8 cellular contexts compared by ENCODE assay signal in the genomic region with DNA sequence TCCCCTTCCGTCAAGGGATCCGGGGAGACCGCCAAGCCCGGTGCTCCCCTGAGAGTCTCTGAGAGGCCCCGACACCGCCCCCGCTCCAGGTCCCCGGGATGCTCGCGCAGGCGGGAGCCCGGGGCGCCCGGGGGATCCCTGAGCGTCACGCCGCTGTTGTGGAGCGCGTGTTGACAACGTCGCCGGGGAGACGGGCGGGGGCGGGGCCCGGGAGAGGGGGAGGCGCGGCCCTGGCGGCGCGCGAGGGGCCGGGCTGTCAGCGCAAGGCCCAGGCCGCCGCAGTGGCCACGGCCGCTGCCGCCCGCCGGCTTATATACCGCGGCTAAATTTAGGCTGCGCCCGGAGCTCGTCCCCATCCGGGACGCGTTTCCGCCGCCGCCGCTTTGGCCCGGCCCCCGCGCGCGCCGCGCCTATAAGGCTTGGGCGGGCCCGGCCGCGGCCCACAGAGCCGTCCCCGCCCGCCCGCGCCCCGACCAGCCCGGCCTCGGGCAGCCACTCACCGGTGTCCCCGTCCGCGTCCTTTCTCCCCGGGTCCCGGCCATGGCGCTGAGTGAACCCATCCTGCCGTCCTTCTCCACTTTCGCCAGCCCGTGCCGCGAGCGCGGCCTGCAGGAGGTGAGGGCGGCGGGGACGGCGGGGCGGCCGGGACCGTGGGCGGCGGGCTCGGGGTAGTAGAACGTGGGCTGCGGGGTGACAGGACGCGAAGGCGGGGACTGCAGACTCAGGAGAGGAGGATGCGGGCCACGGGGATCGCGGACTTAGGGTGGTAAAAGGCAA. TPM values are rescaled to one million over a fixed set of nuclear protein-coding genes. Genes with fewer than 3 reads are reported as not detected.
DNase-seq lines count a peak whose midpoint lies in the region; ATAC-seq and TF ChIP-seq lines count a peak whose summit lies in the region.

KLF2 (plus strand) TSS at position 443 of the 777 bp plus-strand sequence; CDS start at position 541, 98 bp downstream.

- no peaks in the 10 kb centered on the region for H3K79me2 ChIP-seq in DOHH2 (ENCODE audit: control insufficient read depth, low read length)

- H3K18ac ChIP-seq in IMR-90 (ENCODE audit: low read depth, low read length): peak within 1 kb of the TSS; percentile 78; the same call in 1 of the 2 replicates

- peak within 1 kb of the TSS; percentile 95 for H2AK9ac ChIP-seq in IMR-90 (replicated peaks; ENCODE audit: low read depth, low read length, poor library complexity)

- no peak within 1 kb of the TSS for H3K56ac ChIP-seq in IMR-90 (ENCODE audit: extremely low read depth, insufficient read depth, low read length)

- no peak within 1 kb of the TSS; the same call in 1 of the 2 replicates for H2BK120ac ChIP-seq in IMR-90 (ENCODE audit: low read depth, low read length)

- BruUV-seq in IMR-90 (replicated peaks; lab: Mats Ljungman, UMichigan): no TSS peak

- peaks cover 20% of the 10 kb centered on the region for H3F3A ChIP-seq in DOHH2 (ENCODE audit: control insufficient read depth, insufficient read depth)

- peak within 1 kb of the TSS; percentile 43; the same call in 1 of the 2 replicates for H2AK5ac ChIP-seq in IMR-90 (ENCODE audit: low read depth, low read length)

- H2BK15ac ChIP-seq in IMR-90 (ENCODE audit: low read depth, low read length): no peak within 1 kb of the TSS; the same call in 2 of the 3 replicates

- no peak within 1 kb of the TSS for H3K27ac Mint-ChIP-seq in progenitor cell of endocrine pancreas
- no peak within 1 kb of the TSS for H3K27ac Mint-ChIP-seq in type B pancreatic cell

- intact Hi-C loops in IMR-90 (cut with micrococcal nuclease) (loop anchor here (1.0 kb wide), 2 partner anchors 8 to 31 kb away; no protein-coding TSS in a partner anchor), left cardiac atrium (cut with DNase I) (loop anchor here (5.0 kb wide), 3 partner anchors 37 to 77 kb away; no protein-coding TSS in a partner anchor)

- H3K9me3 ChIP-seq in DOHH2 (ENCODE audit: control insufficient read depth, insufficient read depth, low read length) (no peaks in the 10 kb centered on the region), IMR-90 (ENCODE audit: control insufficient read depth, insufficient read depth, low read length) (no peaks in the 10 kb centered on the region), adipocyte (ENCODE audit: control insufficient read depth, low read length) (no peaks in the 10 kb centered on the region)

- H4K91ac ChIP-seq in IMR-90 (ENCODE audit: insufficient read depth, low read depth, low read length): peak within 1 kb of the TSS; percentile 71; the same call in 1 of the 2 replicates

- in situ Hi-C loops in IMR-90 (cut with MboI; ENCODE audit: low sequenced_read_pairs): loop anchor here (5.0 kb wide), 1 partner anchor 77 kb away; no protein-coding TSS in a partner anchor

- H3K79me1 ChIP-seq in IMR-90 (ENCODE audit: low read depth in 1 of 2, low read length in 2 of 2): peaks cover 2 to 35% of the 10 kb centered on the region in 2 experiments; a peak in 3 of 4 replicates

- TF ChIP-seq RAD21 in IMR-90 (IDR thresholded peaks at IDR 0.05; ENCODE audit: low read length): no peak

- peak within 1 kb of the TSS; percentile 87 for H3K4me2 ChIP-seq in DOHH2 (ENCODE audit: low read length)
- H3K4me2 ChIP-seq in IMR-90 (ENCODE audit: low read depth, low read length): peak within 1 kb of the TSS; percentile 82

- peak within 1 kb of the TSS; percentile 89 for H2AFZ ChIP-seq in IMR-90 (replicated peaks; ENCODE audit: low read length, poor library complexity)

- H3K4me3 ChIP-seq in DOHH2 (ENCODE audit: low read length) (peak within 1 kb of the TSS; percentile 77), IMR-90 (ENCODE audit: insufficient read depth, low read depth, low read length) (peak within 1 kb of the TSS; percentile 96), adipocyte (ENCODE audit: low read length) (peak within 1 kb of the TSS; percentile 80)

- H3K4me1 Mint-ChIP-seq in progenitor cell of endocrine pancreas (ENCODE audit: low read depth) (peaks cover 7% of the 10 kb centered on the region), type B pancreatic cell (ENCODE audit: unreplicated experiment) (no peaks in the 10 kb centered on the region)

- H3K27me3 Mint-ChIP-seq in progenitor cell of endocrine pancreas (peaks cover 65% of the 10 kb centered on the region), type B pancreatic cell (peaks cover 76% of the 10 kb centered on the region)

- H3K9me2 ChIP-seq in DOHH2 (replicated peaks; ENCODE audit: control insufficient read depth, low read length): no peaks in the 10 kb centered on the region

- TF ChIP-seq CTCF in DOHH2 (IDR thresholded peaks at IDR 0.05; ENCODE audit: low read depth, low read length, poor library complexity, severe bottlenecking) (no peak), IMR-90 (conservative IDR thresholded peaks at IDR 0.05; ENCODE audit: low read depth, low read length) (no peak), progenitor cell of endocrine pancreas (IDR thresholded peaks at IDR 0.05; ENCODE audit: unreplicated experiment) (no peak), type B pancreatic cell (conservative IDR thresholded peaks at IDR 0.05) (no peak)

- H4K20me1 ChIP-seq in DOHH2 (ENCODE audit: control insufficient read depth, insufficient read depth, low read depth, low read length) (no peaks in the 10 kb centered on the region), IMR-90 (ENCODE audit: insufficient read depth, low read length) (peaks cover 42% of the 10 kb centered on the region)

- peaks cover 62% of the 10 kb centered on the region for H3K4me1 ChIP-seq in DOHH2 (ENCODE audit: control insufficient read depth, low read length)
- H3K4me1 ChIP-seq in IMR-90 (ENCODE audit: control insufficient read depth, insufficient read depth, low read length): peaks cover 19% of the 10 kb centered on the region
- peaks cover 21% of the 10 kb centered on the region for H3K4me1 ChIP-seq in adipocyte (ENCODE audit: control insufficient read depth, insufficient read depth, low read length)

- H4K5ac ChIP-seq in IMR-90 (ENCODE audit: low read depth, low read length): peak within 1 kb of the TSS; percentile 21; the same call in 1 of the 2 replicates

- H3K9ac ChIP-seq in IMR-90 (ENCODE audit: low read depth, low read length) (peak within 1 kb of the TSS; percentile 89), adipocyte (ENCODE audit: low read length) (peak within 1 kb of the TSS; percentile 79)

- H3K4me3 Mint-ChIP-seq in progenitor cell of endocrine pancreas (ENCODE audit: low read depth) (no peak within 1 kb of the TSS), type B pancreatic cell (peak within 1 kb of the TSS; percentile 39)

- peak; percentile 90 for DNase-seq in IMR-90
- DNase-seq in T follicular helper cell (ENCODE audit: low read depth): peak; percentile 94
- DNase-seq in adipocyte (ENCODE audit: low read depth): peak; percentile 96
- peak; percentile 95 for DNase-seq in left cardiac atrium
- DNase-seq in progenitor cell of endocrine pancreas (ENCODE audit: low spot score, unreplicated experiment): peak; percentile 53
- peak; percentile 77 for DNase-seq in type B pancreatic cell (ENCODE audit: extremely low spot score, unreplicated experiment)

- H3K14ac ChIP-seq in IMR-90 (replicated peaks; ENCODE audit: low read depth, low read length): 0 out of 2 replicates have a peak within 1 kb of the TSS, but pooled peaks have one; percentile 37

- peak within 1 kb of the TSS in 1 of 2 experiments; percentile 24; a peak in 1 of 4 replicates for H4K8ac ChIP-seq in IMR-90 (ENCODE audit: low read depth in 2 of 2, low read length in 2 of 2)

- POLR2A ChIA-PET in IMR-90 (lab: Charles Lee; ENCODE audit: unreplicated experiment): interaction anchor here (0.5 to 1.0 kb wide), 7 partner anchors 8 to 143 kb away, joined by 3 to 7 read pairs (median 3); no protein-coding TSS in a partner anchor

- peak; percentile 62 for ATAC-seq in GM21447 (IDR thresholded peaks at IDR 0.05; ENCODE audit: unreplicated experiment)
- ATAC-seq in IMR-90 (ENCODE audit: low read depth): peak; percentile 90
- ATAC-seq in left cardiac atrium: peak; percentile 86 to 88

- CTCF ChIA-PET in IMR-90 (lab: Yijun Ruan, JAX): interaction anchor here (1.0 to 1.7 kb wide), 2 partner anchors 49 to 58 kb away, joined by 3 to 4 read pairs; no protein-coding TSS in a partner anchor

- peak within 1 kb of the TSS; percentile 91 for H3K4ac ChIP-seq in IMR-90 (ENCODE audit: low read depth, low read length)

- H3K9me1 ChIP-seq in IMR-90 (ENCODE audit: insufficient read depth, low read length): peaks cover 3% of the 10 kb centered on the region; the same call in 1 of the 2 replicates

- no peak within 1 kb of the TSS for H3K27ac ChIP-seq in DOHH2 (ENCODE audit: low read depth, low read length)
- H3K27ac ChIP-seq in IMR-90 (ENCODE audit: insufficient read depth, low read length): peak within 1 kb of the TSS; percentile 91

- H3K36me3 Mint-ChIP-seq in progenitor cell of endocrine pancreas (ENCODE audit: insufficient read depth) (no peaks in the 10 kb centered on the region), type B pancreatic cell (no peaks in the 10 kb centered on the region)

- WGBS in IMR-90 (ENCODE audit: extremely low coverage in 2 of 2, insufficient read length in 1 of 2), 2 experiments: 0% methylated on average over 36 of the region's 105 CpGs; no CpG with 5 or more reads in 1 of the 2 experiments

- H3K27me3 ChIP-seq in DOHH2 (ENCODE audit: control insufficient read depth, low read length) (peaks cover 61% of the 10 kb centered on the region), IMR-90 (ENCODE audit: control insufficient read depth, insufficient read depth, low read length) (no peaks in the 10 kb centered on the region), adipocyte (replicated peaks; ENCODE audit: control insufficient read depth, insufficient read depth, low read length) (no peaks in the 10 kb centered on the region)

- H2BK5ac ChIP-seq in IMR-90 (ENCODE audit: low read depth, low read length, poor library complexity, severe bottlenecking): peak within 1 kb of the TSS; percentile 93

- H3K9me3 Mint-ChIP-seq in progenitor cell of endocrine pancreas (ENCODE audit: low read depth): no peaks in the 10 kb centered on the region
- no peaks in the 10 kb centered on the region for H3K9me3 Mint-ChIP-seq in type B pancreatic cell

- peak within 1 kb of the TSS; percentile 53; the same call in 1 of the 2 replicates for H3K23ac ChIP-seq in IMR-90 (ENCODE audit: low read depth, low read length)

- no peaks in the 10 kb centered on the region for H3K36me3 ChIP-seq in DOHH2 (ENCODE audit: control insufficient read depth, low read length)
- H3K36me3 ChIP-seq in IMR-90 (ENCODE audit: control insufficient read depth, insufficient read depth, low read length): peaks cover 12% of the 10 kb centered on the region
- no peaks in the 10 kb centered on the region for H3K36me3 ChIP-seq in adipocyte (ENCODE audit: control insufficient read depth, insufficient read depth, low read length, severe bottlenecking)

- dilution Hi-C loops in IMR-90 (cut with HindIII; ENCODE audit: low sequenced_read_pairs, unreplicated experiment): no loop called here

- peak; percentile 99 for TF ChIP-seq POLR2A in IMR-90 (IDR thresholded peaks at IDR 0.05; ENCODE audit: low read depth, low read length)

- peak within 1 kb of the TSS; percentile 6; the same call in 1 of the 2 replicates for H2BK20ac ChIP-seq in IMR-90 (ENCODE audit: low read depth, low read length)

RNA-seq across cellular contexts. Expression of gene KLF2, which starts in this region (rescaled TPM):
- total RNA-seq in IMR-90 (2012; rRNA removed) (1.1 and 3.3 TPM in 2 replicates), left cardiac atrium (10 to 100 TPM; 66.4 to 77.5 TPM), progenitor cell of endocrine pancreas (2.7 TPM in 2 replicates), type B pancreatic cell (ENCODE audit: low replicate concordance) (1.4 and 2.1 TPM in 2 replicates)
- polyA plus RNA-seq in IMR-90 (2012; rRNA removed): 34.4 and 38.9 TPM in 2 replicates
- polyA plus RNA-seq in IMR-90 (2012; cell fraction: cytosol; rRNA removed): 49.1 and 78.5 TPM in 2 replicates
- polyA plus RNA-seq in IMR-90 (2012; cell fraction: nucleus; rRNA removed; ENCODE audit: low replicate concordance): 129 and 171 TPM in 2 replicates

Comparison
In these comparisons a context has a peak if more than half of its experiments do, and no peak if none do; other contexts are left out.
1. RNA of gene KLF2 (total RNA-seq): 66.4 to 77.5 TPM in left cardiac atrium; 2.7 TPM in progenitor cell of endocrine pancreas, 1.4 to 2.1 TPM in type B pancreatic cell and 1.1 to 3.3 TPM in IMR-90; every median in the first group is over 10 times any median in the second.
2. Peak in every context shown above with its lines, with median percentiles within 50 percentile points of each other: H3K4me3 ChIP-seq, ATAC-seq and DNase-seq.